Comparison of ENCODE assay signal across 8 cellular contexts in genomic region chr1:167819849-167820683, GRCh38.
DNase-seq lines count a peak whose midpoint lies in the region; ATAC-seq, FAIRE-seq and TF ChIP-seq lines count a peak whose summit lies in the region.

No MANE protein-coding gene starts in this region.

- CTCF ChIA-PET in endothelial cell of umbilical vein (lab: Charles Lee) = interaction anchor here (0.8 to 1.8 kb wide), 4 partner anchors 17 to 262 kb away, joined by 3 to 4 read pairs (median 4); no protein-coding TSS in a partner anchor

- peaks cover 8% of the 10 kb centered on the region for H3K4me1 Mint-ChIP-seq in stimulated activated naive CD8-positive, alpha-beta T cell treated with anti-CD3 and anti-CD28 coated beads, Interleukin-15, amount 100 ng/mL, for 72 hours

- peak; percentile 74 for ATAC-seq in stimulated activated naive CD8-positive, alpha-beta T cell treated with anti-CD3 and anti-CD28 coated beads, Interleukin-15, amount 100 ng/mL, for 72 hours
- ATAC-seq in HG03521 (IDR thresholded peaks at IDR 0.05; ENCODE audit: unreplicated experiment) = no peak

- POLR2A ChIA-PET in endothelial cell of umbilical vein (lab: Charles Lee) = no interaction called here

- H3K4me3 ChIP-seq in HUES48 (ENCODE audit: low read depth, low read length) (peak overlapping the region; percentile 1), endothelial cell of umbilical vein (replicated peaks in 1 of 3; ENCODE audit: insufficient read depth in 1 of 3, low read depth in 1 of 3, low read length in 3 of 3) (peak overlapping the region in 1 of 3 experiments; percentile 16)

- intact Hi-C loops in endothelial cell of umbilical vein (cut with micrococcal nuclease) = loop anchor here (1.0 to 5.0 kb wide), 3 partner anchors 17 to 262 kb away; partner anchors contain the start of gene DCAF6

- peaks cover 20% of the 10 kb centered on the region for H3K27me3 Mint-ChIP-seq in stimulated activated naive CD8-positive, alpha-beta T cell treated with anti-CD3 and anti-CD28 coated beads, Interleukin-15, amount 100 ng/mL, for 72 hours

- TF ChIP-seq CTCF in VCaP (conservative IDR thresholded peaks at IDR 0.05) (no peak), endothelial cell of umbilical vein (IDR thresholded peaks at IDR 0.05; ENCODE audit: extremely low read depth in 1 of 2, insufficient read depth in 1 of 2, low read depth in 1 of 2, low read length in 2 of 2) (no peak)

- peaks cover 5% of the 10 kb centered on the region; the same call in 1 of the 2 replicates for H3K9me3 ChIP-seq in HUES48 (ENCODE audit: control insufficient read depth, insufficient read depth, low read length)
- no peaks in the 10 kb centered on the region for H3K9me3 ChIP-seq in endothelial cell of umbilical vein (replicated peaks; ENCODE audit: control insufficient read depth, insufficient read depth, low read length)

- no peaks in the 10 kb centered on the region for H3K9me1 ChIP-seq in endothelial cell of umbilical vein (replicated peaks; ENCODE audit: control insufficient read depth, extremely low read depth, insufficient read depth, low read length)

- dilution Hi-C loops in endothelial cell of umbilical vein (cut with MboI; ENCODE audit: extremely low pct_ligation_motif_present, low sequenced_read_pairs) = no loop called here

- peak overlapping the region; percentile 31 for H3K4me2 ChIP-seq in endothelial cell of umbilical vein (ENCODE audit: insufficient read depth, low read length)

- peak overlapping the region; percentile 15 for H2AFZ ChIP-seq in endothelial cell of umbilical vein (ENCODE audit: low read depth, low read length)

- H3K27ac Mint-ChIP-seq in stimulated activated naive CD8-positive, alpha-beta T cell treated with anti-CD3 and anti-CD28 coated beads, Interleukin-15, amount 100 ng/mL, for 72 hours = peak overlapping the region; percentile 54 to 62

- H3K36me3 ChIP-seq in HUES48 (ENCODE audit: control insufficient read depth, insufficient read depth, low read length) (no peaks in the 10 kb centered on the region), endothelial cell of umbilical vein (ENCODE audit: control insufficient read depth in 2 of 2, extremely low read depth in 1 of 2, insufficient read depth in 2 of 2, low read length in 2 of 2) (no peaks in the 10 kb centered on the region)

- no peaks in the 10 kb centered on the region for H3K79me2 ChIP-seq in endothelial cell of umbilical vein (ENCODE audit: control insufficient read depth, insufficient read depth, low read length)

- H3K9ac ChIP-seq in HUES48 (ENCODE audit: low read depth, low read length) (no peak overlapping the region), endothelial cell of umbilical vein (replicated peaks; ENCODE audit: extremely low read depth, insufficient read depth, low read length) (peak overlapping the region; percentile 53)

- H3K4me3 Mint-ChIP-seq in stimulated activated naive CD8-positive, alpha-beta T cell treated with anti-CD3 and anti-CD28 coated beads, Interleukin-15, amount 100 ng/mL, for 72 hours = peak overlapping the region; percentile 76 to 95

- peaks cover 10 to 11% of the 10 kb centered on the region in 2 donors for H3K9me3 Mint-ChIP-seq in stimulated activated naive CD8-positive, alpha-beta T cell treated with anti-CD3 and anti-CD28 coated beads, Interleukin-15, amount 100 ng/mL, for 72 hours

- peak; percentile 67 for DNase-seq in activated effector memory CD4-positive, alpha-beta T cell treated with anti-CD3 and anti-CD28 coated beads, Interleukin-2, amount 50 U/mL, for 16 hours
- no peak for DNase-seq in activated effector memory CD4-positive, alpha-beta T cell treated with Interleukin-2 at 50 U/mL for 16 hours
- peak; percentile 82 for DNase-seq in endothelial cell of umbilical vein (ENCODE audit: low read depth, low spot score)
- peak; percentile 58 to 94 for DNase-seq in lung microvascular endothelial cell (ENCODE audit: low read depth in 2 of 2)
- peak in 1 of 2 donors; percentile 20 for DNase-seq in stimulated activated naive CD8-positive, alpha-beta T cell treated with anti-CD3 and anti-CD28 coated beads, Interleukin-15, amount 100 ng/mL, for 72 hours

- H3K4me1 ChIP-seq in HUES48 (ENCODE audit: control insufficient read depth, insufficient read depth, low read length) = peaks cover 19% of the 10 kb centered on the region
- H3K4me1 ChIP-seq in endothelial cell of umbilical vein (ENCODE audit: control insufficient read depth, extremely low read depth, insufficient read depth, low read length) = peaks cover 7% of the 10 kb centered on the region

- no peak overlapping the region for H3K27ac ChIP-seq in HUES48 (ENCODE audit: low read depth, low read length)
- peak overlapping the region; percentile 25; the same call in 1 of the 2 replicates for H3K27ac ChIP-seq in VCaP
- H3K27ac ChIP-seq in endothelial cell of umbilical vein (ENCODE audit: insufficient read depth, low read depth, low read length) = peak overlapping the region; percentile 69

- TF ChIP-seq POLR2A in endothelial cell of umbilical vein (IDR thresholded peaks at IDR 0.05; ENCODE audit: low read depth, low read length) = no peak

- FAIRE-seq in endothelial cell of umbilical vein (lab: Jason Lieb, UNC) = peak; percentile 79

- BruUV-seq in endothelial cell of umbilical vein (replicated peaks; lab: Mats Ljungman, UMichigan) = TSS peak; percentile 73

- H3K27me3 ChIP-seq in HUES48 (ENCODE audit: control insufficient read depth, insufficient read depth, low read length) = no peaks in the 10 kb centered on the region
- no peaks in the 10 kb centered on the region for H3K27me3 ChIP-seq in endothelial cell of umbilical vein (ENCODE audit: control insufficient read depth in 2 of 2, insufficient read depth in 2 of 2, low read length in 2 of 2)

- H4K20me1 ChIP-seq in endothelial cell of umbilical vein (replicated peaks; ENCODE audit: control insufficient read depth, extremely low read depth, insufficient read depth, low read length) = no peaks in the 10 kb centered on the region

TF ChIP-seq in endothelial cell of umbilical vein, 7 proteins besides CTCF, POLR2A, EP300 and RAD21:
- TF ChIP-seq EZH2 (IDR thresholded peaks at IDR 0.05; ENCODE audit: borderline replicate concordance, low read depth, low read length, severe bottlenecking) = no peak
- peak; percentile 39 for TF ChIP-seq GATA2 (IDR thresholded peaks at IDR 0.05; ENCODE audit: insufficient read depth, insufficient read length, low read depth, low read length)
- no peak for TF ChIP-seq MAX (IDR thresholded peaks at IDR 0.05; ENCODE audit: insufficient read depth, insufficient read length)
- peak; percentile 73 for TF ChIP-seq JUN (IDR thresholded peaks at IDR 0.05; ENCODE audit: borderline replicate concordance, insufficient read depth, insufficient read length, low read depth)
- TF ChIP-seq POLR2AphosphoS5 (IDR thresholded peaks at IDR 0.05; ENCODE audit: insufficient read depth, low read depth, low read length) = peak; percentile 72
- peak; percentile 73 for TF ChIP-seq FOS (IDR thresholded peaks at IDR 0.05; ENCODE audit: borderline replicate concordance, insufficient read depth, low read length)
TF ChIP-seq in endothelial cell of umbilical vein: peak in this region for 4.
